In the genomic region with DNA sequence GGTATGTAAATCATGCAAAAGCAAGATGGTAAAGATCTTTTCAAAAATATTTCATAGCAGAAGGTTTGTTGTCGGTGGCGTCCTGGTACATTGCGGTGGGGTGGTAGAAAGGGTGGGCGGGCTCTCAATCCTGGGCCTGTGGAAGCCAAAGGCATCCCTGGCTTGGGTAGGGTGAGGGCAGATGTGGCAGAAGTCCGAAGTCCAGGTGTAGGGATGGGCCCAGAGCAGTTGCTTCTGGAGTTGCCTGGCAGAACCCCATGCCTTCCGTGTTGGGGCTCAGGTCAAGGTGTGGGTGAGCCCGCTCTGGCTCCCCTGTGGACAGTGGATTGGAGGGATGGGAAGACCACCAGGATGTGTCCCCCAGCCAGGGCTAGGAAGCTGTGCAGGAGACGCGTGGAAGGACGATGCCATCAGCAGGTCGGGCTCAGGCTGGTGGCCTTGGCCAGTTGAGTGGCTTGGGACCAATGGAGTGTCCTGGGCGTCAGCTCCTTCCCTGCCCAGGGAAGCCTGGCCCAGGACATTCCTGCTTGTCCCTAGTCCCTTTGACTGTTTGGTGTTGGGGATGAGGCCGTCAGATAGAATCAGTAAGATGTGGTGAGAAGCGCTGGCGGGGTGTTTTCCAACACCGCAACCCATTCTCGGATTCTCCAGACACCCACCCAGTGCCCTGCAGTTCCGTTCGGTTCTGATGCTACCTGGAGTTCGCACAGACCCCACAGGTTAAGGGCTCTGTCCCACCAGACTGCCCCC, we compare ENCODE assay signal across 7 cellular contexts. TPM values are rescaled to one million over a fixed set of nuclear protein-coding genes. Genes with fewer than 3 reads are reported as not detected.
A peak's percentile ranks its signal among the peaks of the same experiment; 100 is the strongest.
DNase-seq lines count a peak whose midpoint lies in the region; ATAC-seq, FAIRE-seq and TF ChIP-seq lines count a peak whose summit lies in the region.
"Not testable (repeated sequence)": the region's sequence is repeated elsewhere in the genome, so short reads cannot be mapped to it uniquely, and the experiment has no call there.

No MANE protein-coding gene starts in this region.

- H3K36me3 ChIP-seq in Peyer's patch (peaks cover 0 to 91% (median 0%) of the 10 kb centered on the region in 3 donors), bronchial epithelial cell (ENCODE audit: control insufficient read depth, insufficient read depth, low read length) (peaks cover 15% of the 10 kb centered on the region), kidney (ENCODE audit: control insufficient read depth in 1 of 2, insufficient read depth in 2 of 2, low read length in 2 of 2) (peaks cover 28 to 34% of the 10 kb centered on the region in 2 donors), sigmoid colon (peaks cover 15 to 93% (median 31%) of the 10 kb centered on the region in 4 donors), transverse colon (peaks cover 0 to 24% (median 8%) of the 10 kb centered on the region in 4 donors)
- not testable (repeated sequence) for H3K36me3 ChIP-seq in mucosa of descending colon (ENCODE audit: low read depth)

- not testable (repeated sequence) for TF ChIP-seq CTCF in Peyer's patch (IDR thresholded peaks at IDR 0.05); bronchial epithelial cell (IDR thresholded peaks at IDR 0.05; ENCODE audit: insufficient read depth, low read length, severe bottlenecking); kidney (IDR thresholded peaks at IDR 0.05; ENCODE audit: borderline replicate concordance, extremely low read depth, insufficient read depth); mucosa of descending colon (IDR thresholded peaks at IDR 0.05); sigmoid colon (IDR thresholded peaks at IDR 0.05); transverse colon (IDR thresholded peaks at IDR 0.05)

- WGBS in sigmoid colon, 2 donors: 90 to 93% methylated on average over 19 to 20 of the region's 20 CpGs
- WGBS in transverse colon (ENCODE audit: low coverage in 1 of 2), 2 donors: 87 to 89% methylated on average over 3 to 16 of the region's 20 CpGs

- TF ChIP-seq EP300 in sigmoid colon (IDR thresholded peaks at IDR 0.05); transverse colon (IDR thresholded peaks at IDR 0.05; ENCODE audit: low read depth): not testable (repeated sequence)

- in situ Hi-C loops in transverse colon (cut with MboI; ENCODE audit: low pct_ligation_motif_present in 1 of 4, low pct_unique_long_range_greater_than_20kb in 1 of 4, low sequenced_read_pairs in 3 of 4): loop anchor here (25.0 kb wide), 3 partner anchors 207 to 482 kb away; no protein-coding TSS in a partner anchor

- not testable (repeated sequence) for H3K27me3 ChIP-seq in Peyer's patch; bronchial epithelial cell (ENCODE audit: control insufficient read depth, insufficient read depth, low read length); sigmoid colon; transverse colon

- peak; percentile 21 for ATAC-seq in mucosa of descending colon

- peak; percentile 88 for FAIRE-seq in bronchial epithelial cell (lab: Jason Lieb, UNC)
- FAIRE-seq in kidney (lab: Jason Lieb, UNC): not testable (repeated sequence)

- not testable (repeated sequence) for TF ChIP-seq POLR2A in Peyer's patch (IDR thresholded peaks at IDR 0.05); sigmoid colon (IDR thresholded peaks at IDR 0.05); transverse colon (IDR thresholded peaks at IDR 0.05)

- intact Hi-C loops in kidney (cut with DNase I); mucosa of descending colon (cut with DNase I, micrococcal nuclease); sigmoid colon (cut with DNase I); transverse colon (cut with DNase I; ENCODE audit: low total_unique reads): not testable (repeated sequence)

- H3K27ac ChIP-seq in Peyer's patch; kidney (ENCODE audit: low read depth in 2 of 2, low read length in 2 of 2); sigmoid colon; transverse colon: not testable (repeated sequence)

- H3K9ac ChIP-seq in kidney (ENCODE audit: low read length in 2 of 2): not testable (repeated sequence)

- not testable (repeated sequence) for H3K4me3 ChIP-seq in Peyer's patch; bronchial epithelial cell (ENCODE audit: low read depth, low read length); kidney (ENCODE audit: low read length in 2 of 2); mucosa of descending colon; sigmoid colon; transverse colon

- H3K4me1 ChIP-seq in Peyer's patch; kidney (ENCODE audit: control insufficient read depth in 1 of 2, insufficient read depth in 1 of 2, low read depth in 1 of 2, low read length in 2 of 2); mucosa of descending colon (ENCODE audit: low read depth); sigmoid colon; transverse colon: not testable (repeated sequence)

- peak in 2 of 3 donors; percentile 48 to 49 for DNase-seq in Peyer's patch
- DNase-seq in activated effector memory CD4-positive, alpha-beta T cell treated with anti-CD3 and anti-CD28 coated beads, Interleukin-2, amount 50 U/mL, for 16 hours: peak; percentile 59
- not testable (repeated sequence) for DNase-seq in bronchial epithelial cell (ENCODE audit: low read depth)
- peak; percentile 51 for DNase-seq in kidney
- peak in 1 of 3 donors; percentile 46 for DNase-seq in mucosa of descending colon
- DNase-seq in sigmoid colon: peak; percentile 57
- peak; percentile 7 for DNase-seq in transverse colon

- H3K9me3 ChIP-seq in Peyer's patch; kidney (ENCODE audit: control insufficient read depth in 1 of 2, low read length in 2 of 2); mucosa of descending colon; sigmoid colon; transverse colon: not testable (repeated sequence)

RNA-seq across cellular contexts. Expression of a gene that starts 21.1 kb away (rescaled TPM):
- 100 to 1,000 TPM in 2 of 4 donors, 10 to 100 TPM in 2; 54.5 to 133 (median 102) TPM for total RNA-seq in Peyer's patch
- 5.3 and 7.7 TPM in 2 replicates for total RNA-seq in bronchial epithelial cell
- total RNA-seq in kidney: 44.0 TPM
- polyA plus RNA-seq in kidney (ENCODE audit: insufficient read depth, low read depth, low replicate concordance): 40.1 TPM
- total RNA-seq in mucosa of descending colon: 10 to 100 TPM; 46.0 to 75.5 (median 67.1) TPM
- total RNA-seq in sigmoid colon: 10 to 100 TPM in 3 of 4 donors, 1 to 10 TPM in 1; 9.5 to 23.3 (median 13.3) TPM
- 10 to 100 TPM; 43.8 to 59.1 (median 54.8) TPM for polyA plus RNA-seq in sigmoid colon
- total RNA-seq in transverse colon: 100 to 1,000 TPM in 1 of 4 donors, 10 to 100 TPM in 3; 44.4 to 148 (median 59.6) TPM

RNA-seq across cellular contexts. Expression of a gene that starts 52.4 kb away (rescaled TPM):
- total RNA-seq in Peyer's patch (10 to 100 TPM in 2 of 4 donors, 1 to 10 TPM in 2; 5.0 to 11.4 (median 10.1) TPM), bronchial epithelial cell (0.53 and 0.77 TPM in 2 replicates), kidney (14.2 TPM), mucosa of descending colon (10 to 100 TPM in 1 of 3 donors, 1 to 10 TPM in 2; 3.9 to 11.1 (median 7.2) TPM), sigmoid colon (10 to 100 TPM in 2 of 4 donors, 1 to 10 TPM in 2; 6.8 to 13.8 (median 9.9) TPM), transverse colon (1 to 10 TPM; 1.4 to 7.9 (median 5.0) TPM)
- polyA plus RNA-seq in kidney (ENCODE audit: insufficient read depth, low read depth, low replicate concordance) (5.0 TPM), sigmoid colon (1 to 10 TPM; 2.5 to 4.5 (median 3.6) TPM)
